ENCODE assay signal across 25 cellular contexts in genomic region chr2:164911832-164912231, GRCh38. TPM values are rescaled to one million over a fixed set of nuclear protein-coding genes. Genes with fewer than 3 reads are reported as not detected.
DNase-seq lines count a peak whose midpoint lies in the region; ATAC-seq, FAIRE-seq and TF ChIP-seq lines count a peak whose summit lies in the region.
"Had no signal": no experiment of that assay in that cellular context is flagged by ENCODE, and none has a peak within 500 bp of the region (broad histone marks: within the 10 kb centered on the region; RNA-seq: fewer than 3 reads in every experiment).

No MANE protein-coding gene starts in this region.

- intact Hi-C loops in Calu3 (cut with micrococcal nuclease; ENCODE audit: unreplicated experiment) (no loop called here), HepG2 (cut with micrococcal nuclease; ENCODE audit: unreplicated experiment) (loop anchor here (2.0 to 10.0 kb wide), 3 partner anchors 25 to 347 kb away; no protein-coding TSS in a partner anchor), colonic mucosa (cut with DNase I) (loop anchor here (10.0 kb wide), 1 partner anchor 67 kb away; the partner anchor contains the start of gene COBLL1)

- in situ Hi-C loops in HepG2 (cut with HindIII; ENCODE audit: extremely low pct_ligation_motif_present, low pct_unique_long_range_greater_than_20kb): loop anchor here (5.0 kb wide), 1 partner anchor 70 kb away; the partner anchor contains the start of gene COBLL1

- ATAC-seq in HepG2 (no peak), HG03520 (IDR thresholded peaks at IDR 0.05; ENCODE audit: unreplicated experiment) (no peak), GM21367 (IDR thresholded peaks at IDR 0.05; ENCODE audit: unreplicated experiment) (no peak)
- ATAC-seq: foreskin keratinocyte; sciatic nerve; stimulated activated naive B cell treated with anti-CD40 and anti-IgM and Interleukin-4, amounts not matched to agents 10 μg/mL and 1 μg/mL and 100 μg/mL, for 72 hours had no signal

- H3K4me3 Mint-ChIP-seq in Calu3 (ENCODE audit: low read depth, unreplicated experiment): no peak overlapping the region
- H3K4me3 Mint-ChIP-seq: activated naive CD8-positive, alpha-beta T cell treated with anti-CD3 and anti-CD28 coated beads, Interleukin-2, amount 10 ng/mL, durations not matched to agents 7 days and 5 days; stimulated activated naive B cell treated with anti-CD40 and anti-IgM and Interleukin-4, amounts not matched to agents 10 μg/mL and 1 μg/mL and 100 μg/mL, for 72 hours had no signal

- H3K27ac ChIP-seq in HepG2 (ENCODE audit: extremely low read length, insufficient read depth, low read length) (peak overlapping the region; percentile 68), colonic mucosa (no peak overlapping the region)
- H3K27ac ChIP-seq: foreskin keratinocyte, RWPE1, SK-N-MC, suprapubic skin had no signal

- FAIRE-seq in bronchial epithelial cell (lab: Jason Lieb, UNC) (no peak), HepG2 (lab: Jason Lieb, UNC) (no peak), GM19239 (lab: Jason Lieb, UNC) (no peak)

- no peak for TF ChIP-seq RAD21 in HepG2 (CRISPR knock-in tag; IDR thresholded peaks at IDR 0.05)

- H3K27me3 ChIP-seq in bronchial epithelial cell (ENCODE audit: control insufficient read depth, insufficient read depth, low read length) (no peaks in the 10 kb centered on the region), HepG2 (ENCODE audit: control insufficient read depth in 1 of 2, insufficient read depth in 2 of 2, low read length in 2 of 2) (no peaks in the 10 kb centered on the region), colonic mucosa (no peaks in the 10 kb centered on the region)
- H3K27me3 ChIP-seq: foreskin keratinocyte, heart right ventricle, suprapubic skin had no signal

- TF ChIP-seq EP300 in HepG2 (IDR thresholded peaks at IDR 0.05; ENCODE audit: low read depth in 2 of 2, low read length in 2 of 2) (peak in 1 of 2 experiments; percentile 64; a peak in 2 of 4 replicates), HepG2 (CRISPR knock-in tag; IDR thresholded peaks at IDR 0.05; ENCODE audit: borderline replicate concordance) (no peak)

- peaks cover 54% of the 10 kb centered on the region for H3K4me1 Mint-ChIP-seq in Calu3 (ENCODE audit: low read depth, unreplicated experiment)

- H3K27me3 Mint-ChIP-seq in Calu3 (ENCODE audit: unreplicated experiment): no peaks in the 10 kb centered on the region
- H3K27me3 Mint-ChIP-seq: activated naive CD8-positive, alpha-beta T cell treated with anti-CD3 and anti-CD28 coated beads, Interleukin-2, amount 10 ng/mL, durations not matched to agents 7 days and 5 days; stimulated activated naive B cell treated with anti-CD40 and anti-IgM and Interleukin-4, amounts not matched to agents 10 μg/mL and 1 μg/mL and 100 μg/mL, for 72 hours had no signal

- no peaks in the 10 kb centered on the region for H4K20me1 ChIP-seq in HepG2 (ENCODE audit: insufficient read depth, low read length)

- H3K4me1 ChIP-seq in HepG2 (ENCODE audit: insufficient read depth, low read length): peaks cover 63% of the 10 kb centered on the region
- no peaks in the 10 kb centered on the region for H3K4me1 ChIP-seq in colonic mucosa

- DNase-seq in Calu3 (no peak), NCI-H774 (lab: John Stamatoyannopoulos, UW) (peak; percentile 30), bronchial epithelial cell (ENCODE audit: low read depth) (peak; percentile 87), HepG2 (ENCODE audit: low spot score) (peak; percentile 75), colonic mucosa (no peak), GM19239 (ENCODE audit: insufficient read length, low spot score) (no peak)
- DNase-seq: activated CD4-positive, alpha-beta T cell treated with anti-CD3 and anti-CD28 coated beads for 48 hours; activated CD8-positive, alpha-beta memory T cell treated with anti-CD3 and anti-CD28 coated beads for 24 hours; activated effector memory CD4-positive, alpha-beta T cell treated with anti-CD3 and anti-CD28 coated beads, Interleukin-2, amount 50 U/mL, for 16 hours; activated naive CD8-positive, alpha-beta T cell treated with anti-CD3 and anti-CD28 coated beads, Interleukin-2, amount 10 ng/mL, durations not matched to agents 7 days and 5 days; foreskin keratinocyte; heart right ventricle; KG1; mesenchymal stem cell; NCI-H1694; NCI-H526 treated with DMSO at 0.1 percent for 48 hours; posterior cingulate gyrus; stimulated activated naive B cell treated with anti-CD40 and anti-IgM and Interleukin-4, amounts not matched to agents 10 μg/mL and 1 μg/mL and 100 μg/mL, for 72 hours had no signal

- H3K9ac ChIP-seq in HepG2 (ENCODE audit: insufficient read depth, low read depth, low read length) (no peak overlapping the region), colonic mucosa (ENCODE audit: low read depth in 2 of 2, low read length in 2 of 2) (no peak overlapping the region)

- H3K9me3 ChIP-seq in HepG2 (ENCODE audit: low read length): no peaks in the 10 kb centered on the region
- no peaks in the 10 kb centered on the region for H3K9me3 ChIP-seq in colonic mucosa
- H3K9me3 ChIP-seq: heart right ventricle, suprapubic skin had no signal

- H3K27ac Mint-ChIP-seq in Calu3 (ENCODE audit: unreplicated experiment): peak overlapping the region; percentile 97
- H3K27ac Mint-ChIP-seq: activated naive CD8-positive, alpha-beta T cell treated with anti-CD3 and anti-CD28 coated beads, Interleukin-2, amount 10 ng/mL, durations not matched to agents 7 days and 5 days; stimulated activated naive B cell treated with anti-CD40 and anti-IgM and Interleukin-4, amounts not matched to agents 10 μg/mL and 1 μg/mL and 100 μg/mL, for 72 hours had no signal

- TF ChIP-seq POLR2A in HepG2 (IDR thresholded peaks at IDR 0.05; ENCODE audit: insufficient read depth in 1 of 2, low read depth in 2 of 2, low read length in 2 of 2): no peak

- no peak overlapping the region for H2AFZ ChIP-seq in HepG2 (ENCODE audit: low read length)

- CTCF ChIA-PET in Calu3 (lab: Charles Lee) (no interaction called here), HepG2 (lab: Yijun Ruan, JAX; ENCODE audit: low intra/inter-chr PET ratio, low total read pairs) (no interaction called here)

- H3K79me2 ChIP-seq in HepG2 (ENCODE audit: insufficient read depth, low read length): no peaks in the 10 kb centered on the region

- POLR2A ChIA-PET in HepG2 (lab: Yijun Ruan, JAX): interaction anchor here (0.8 to 1.0 kb wide), 2 partner anchors 33 to 70 kb away, joined by 3 to 4 read pairs; partner anchors contain the start of gene COBLL1

- H3K36me3 ChIP-seq in bronchial epithelial cell (ENCODE audit: control insufficient read depth, insufficient read depth, low read length) (no peaks in the 10 kb centered on the region), HepG2 (replicated peaks in 1 of 2; ENCODE audit: control insufficient read depth in 1 of 2, insufficient read depth in 2 of 2, low read length in 2 of 2) (no peaks in the 10 kb centered on the region; a peak in 1 of 5 replicates), colonic mucosa (no peaks in the 10 kb centered on the region)
- H3K36me3 ChIP-seq: heart right ventricle, suprapubic skin had no signal

- no peak overlapping the region for H3K4me2 ChIP-seq in HepG2 (ENCODE audit: low read depth, low read length)

- H3K36me3 Mint-ChIP-seq in Calu3 (ENCODE audit: insufficient read depth, unreplicated experiment): peaks cover 5% of the 10 kb centered on the region
- H3K36me3 Mint-ChIP-seq: activated naive CD8-positive, alpha-beta T cell treated with anti-CD3 and anti-CD28 coated beads, Interleukin-2, amount 10 ng/mL, durations not matched to agents 7 days and 5 days had no signal

- WGBS in HepG2 (ENCODE audit: low lambda C conversion rate): 86% methylated on average over 1 of the region's 1 CpG

- no peak overlapping the region for H3K4me3 ChIP-seq in bronchial epithelial cell (ENCODE audit: low read depth, low read length)
- no peak overlapping the region for H3K4me3 ChIP-seq in HepG2 (replicated peaks in 1 of 3; ENCODE audit: insufficient read depth in 1 of 3, low read depth in 2 of 3, low read length in 3 of 3)
- no peak overlapping the region for H3K4me3 ChIP-seq in colonic mucosa
- H3K4me3 ChIP-seq: heart right ventricle, SK-N-MC, suprapubic skin had no signal

- BruUV-seq in Calu3 (replicated peaks; lab: Mats Ljungman, UMichigan): no TSS peak
- BruUV-seq in HepG2 (replicated peaks; lab: Mats Ljungman, UMichigan): no TSS peak

- H3K9me3 Mint-ChIP-seq in Calu3 (ENCODE audit: low read depth, unreplicated experiment): no peaks in the 10 kb centered on the region
- H3K9me3 Mint-ChIP-seq: activated naive CD8-positive, alpha-beta T cell treated with anti-CD3 and anti-CD28 coated beads, Interleukin-2, amount 10 ng/mL, durations not matched to agents 7 days and 5 days; stimulated activated naive B cell treated with anti-CD40 and anti-IgM and Interleukin-4, amounts not matched to agents 10 μg/mL and 1 μg/mL and 100 μg/mL, for 72 hours had no signal

- TF ChIP-seq CTCF in Calu3 (IDR thresholded peaks at IDR 0.05; ENCODE audit: unreplicated experiment) (no peak), bronchial epithelial cell (IDR thresholded peaks at IDR 0.05; ENCODE audit: insufficient read depth, low read length, severe bottlenecking) (no peak), HepG2 (CRISPR knock-in tag; IDR thresholded peaks at IDR 0.05) (no peak), colonic mucosa (IDR thresholded peaks at IDR 0.05) (no peak)

RNA-seq across cellular contexts. Expression of gene SLC38A11, which starts 43.5 kb away (rescaled TPM):
- total RNA-seq in Calu3 (2022) (0.57 and 1.6 TPM in 2 replicates), bronchial epithelial cell (not detected in 2 replicates), HepG2 (2016; rRNA removed; fragmentation: Illumina TruSeq; extraction: Trizol) (9.2 and 14.0 TPM in 2 replicates), colonic mucosa (1 to 10 TPM; 1.5 to 3.0 TPM)
- total RNA-seq in HepG2 (2016; cell fraction: cytosol; rRNA removed; fragmentation: Illumina TruSeq; extraction: Trizol; ENCODE audit: low read depth): 7.5 and 10.8 TPM in 2 replicates
- 10.8 and 11.2 TPM in 2 replicates for total RNA-seq in HepG2 (2016; cell fraction: insoluble cytoplasmic fraction; rRNA removed; fragmentation: Illumina TruSeq; extraction: Trizol)
- total RNA-seq in HepG2 (2016; cell fraction: membrane; rRNA removed; fragmentation: Illumina TruSeq; extraction: Trizol): 8.8 and 10.3 TPM in 2 replicates
- total RNA-seq in HepG2 (2016; cell fraction: nucleus; rRNA removed; fragmentation: Illumina TruSeq; extraction: Trizol): 23.6 and 26.3 TPM in 2 replicates
- polyA plus RNA-seq in HepG2 (2011; rRNA removed): 9.0 and 14.3 TPM in 2 replicates
- 4.6 and 5.6 TPM in 2 replicates for polyA plus RNA-seq in HepG2 (2011; cell fraction: cytosol; rRNA removed)
- 15.7 and 18.0 TPM in 2 replicates for polyA plus RNA-seq in HepG2 (2011; cell fraction: nucleus; rRNA removed)
- 11.1 and 18.8 TPM in 2 replicates for polyA plus RNA-seq in HepG2 (2012)
- polyA plus RNA-seq in HepG2 (2016; cell fraction: cytosol; fragmentation: Illumina TruSeq; extraction: Trizol; ENCODE audit: low read depth): 1.8 and 2.2 TPM in 2 replicates
- 7.5 and 13.3 TPM in 2 replicates for polyA plus RNA-seq in HepG2 (2016; cell fraction: insoluble cytoplasmic fraction; fragmentation: Illumina TruSeq; extraction: Trizol; ENCODE audit: low read depth)
- polyA plus RNA-seq in HepG2 (2016; cell fraction: membrane; fragmentation: Illumina TruSeq; extraction: Trizol; ENCODE audit: low read depth): 1.5 and 3.0 TPM in 2 replicates
- polyA plus RNA-seq in HepG2 (2016; cell fraction: nucleus; fragmentation: Illumina TruSeq; extraction: Trizol; ENCODE audit: insufficient read depth, low read depth): 29.4 and 32.8 TPM in 2 replicates
- 10.0 TPM in 1 of 2 replicates, not detected in the other for polyA minus RNA-seq in HepG2 (2011; rRNA and poly(A)+ RNA removed; ENCODE audit: low replicate concordance)
- polyA minus RNA-seq in HepG2 (2011; cell fraction: cytosol; rRNA and poly(A)+ RNA removed): 5.0 and 5.3 TPM in 2 replicates
- polyA minus RNA-seq in HepG2 (2011; cell fraction: nucleus; rRNA and poly(A)+ RNA removed): 27.4 and 31.1 TPM in 2 replicates
- total RNA-seq: activated naive CD8-positive, alpha-beta T cell treated with anti-CD3 and anti-CD28 coated beads, Interleukin-2, amount 10 ng/mL, durations not matched to agents 7 days and 5 days; foreskin keratinocyte; T-helper 2 cell treated with Interferon-gamma antibody and Interleukin-4, amounts not matched to agents 100 ng/mL and 5 ng/mL, for 36 hours had no signal
- polyA plus RNA-seq: foreskin keratinocyte had no signal

Comparison
In these comparisons a context has a peak if more than half of its experiments do, and no peak if none do; other contexts are left out.
1. DNase-seq: peak in NCI-H774 (single experiment), bronchial epithelial cell (single experiment) and HepG2 (single experiment); none in Calu3 (single experiment), colonic mucosa (single experiment) and GM19239 (single experiment).